Comparison of ENCODE assay signal across 31 cellular contexts in genomic region chr9:129765764-129766317, GRCh38. TPM values are rescaled to one million over a fixed set of nuclear protein-coding genes. Genes with fewer than 3 reads are reported as not detected.
"Had no signal": no experiment of that assay in that cellular context is flagged by ENCODE, and none has a peak within 500 bp of the region (broad histone marks: within the 10 kb centered on the region; RNA-seq: fewer than 3 reads in every experiment).

No MANE protein-coding gene starts in this region.

- H2AFZ ChIP-seq: neural progenitor cell, parathyroid adenoma had no signal

- H3K36me3 ChIP-seq: neural progenitor cell, ovary, right lobe of liver, sigmoid colon, spleen, suprapubic skin, tibial artery, upper lobe of left lung, vagina had no signal

- H3K27ac Mint-ChIP-seq: naive thymus-derived CD4-positive, alpha-beta T cell; natural killer cell; nephron; neural progenitor cell; progenitor cell of endocrine pancreas; stimulated activated effector memory CD8-positive, alpha-beta T cell treated with anti-CD3 and anti-CD28 coated beads, Interleukin-12 subunit alpha, Interleukin-12 subunit beta, amount 100 ng/mL, for 72 hours; stimulated activated naive B cell treated with anti-CD40 and anti-IgM and Interleukin-4, amounts not matched to agents 10 μg/mL and 1 μg/mL and 100 μg/mL, for 72 hours; stimulated activated naive CD8-positive, alpha-beta T cell treated with anti-CD3 and anti-CD28 coated beads, Interleukin-15, amount 100 ng/mL, for 72 hours had no signal

- H3K9ac ChIP-seq: neural progenitor cell, parathyroid adenoma had no signal

- H3K4me3 Mint-ChIP-seq: naive thymus-derived CD4-positive, alpha-beta T cell; natural killer cell; nephron; neural progenitor cell; stimulated activated effector memory CD8-positive, alpha-beta T cell treated with anti-CD3 and anti-CD28 coated beads, Interleukin-12 subunit alpha, Interleukin-12 subunit beta, amount 100 ng/mL, for 72 hours; stimulated activated naive B cell treated with anti-CD40 and anti-IgM and Interleukin-4, amounts not matched to agents 10 μg/mL and 1 μg/mL and 100 μg/mL, for 72 hours; stimulated activated naive CD8-positive, alpha-beta T cell treated with anti-CD3 and anti-CD28 coated beads, Interleukin-15, amount 100 ng/mL, for 72 hours had no signal

- ATAC-seq: naive thymus-derived CD4-positive, alpha-beta T cell; natural killer cell; psoas muscle; right cardiac atrium; right lobe of liver; stimulated activated effector memory CD8-positive, alpha-beta T cell treated with anti-CD3 and anti-CD28 coated beads, Interleukin-12 subunit alpha, Interleukin-12 subunit beta, amount 100 ng/mL, for 72 hours; stimulated activated naive B cell treated with anti-CD40 and anti-IgM and Interleukin-4, amounts not matched to agents 10 μg/mL and 1 μg/mL and 100 μg/mL, for 72 hours; stimulated activated naive CD8-positive, alpha-beta T cell treated with anti-CD3 and anti-CD28 coated beads, Interleukin-15, amount 100 ng/mL, for 72 hours; stimulated activated naive CD8-positive, alpha-beta T cell treated with anti-CD3 and anti-CD28 coated beads, Interleukin-15, Interleukin-2, amounts not matched to agents 100 U/mL and 50 U/mL, for 24 hours had no signal

- H3K4me1 Mint-ChIP-seq: naive thymus-derived CD4-positive, alpha-beta T cell; natural killer cell; stimulated activated effector memory CD8-positive, alpha-beta T cell treated with anti-CD3 and anti-CD28 coated beads, Interleukin-12 subunit alpha, Interleukin-12 subunit beta, amount 100 ng/mL, for 72 hours; stimulated activated naive B cell treated with anti-CD40 and anti-IgM and Interleukin-4, amounts not matched to agents 10 μg/mL and 1 μg/mL and 100 μg/mL, for 72 hours; stimulated activated naive CD8-positive, alpha-beta T cell treated with anti-CD3 and anti-CD28 coated beads, Interleukin-15, amount 100 ng/mL, for 72 hours had no signal

- FAIRE-seq: urothelium cell line had no signal

- H3K27ac ChIP-seq: neural progenitor cell, ovary, parathyroid adenoma, psoas muscle, right lobe of liver, sigmoid colon, spleen, suprapubic skin, testis, tibial artery, upper lobe of left lung, vagina had no signal

- H3K27me3 Mint-ChIP-seq: progenitor cell of endocrine pancreas; stimulated activated naive CD8-positive, alpha-beta T cell treated with anti-CD3 and anti-CD28 coated beads, Interleukin-15, amount 100 ng/mL, for 72 hours had no signal

- H3K4me3 ChIP-seq: neural progenitor cell, ovary, psoas muscle, right lobe of liver, sigmoid colon, smooth muscle cell, spleen, suprapubic skin, testis, tibial artery, upper lobe of left lung, vagina had no signal

- H3K9me3 ChIP-seq: ovary, psoas muscle, right lobe of liver, sigmoid colon, spleen, suprapubic skin, testis, tibial artery, upper lobe of left lung, vagina had no signal

- DNase-seq: naive thymus-derived CD4-positive, alpha-beta T cell; natural killer cell; occipital lobe; ovary; posterior cingulate gyrus; psoas muscle; right lobe of liver; sigmoid colon; spleen; stimulated activated CD4-positive, alpha-beta T cell treated with anti-CD3 and anti-CD28 coated beads, Interleukin-12 subunit alpha, Interleukin-12 subunit beta, amount 100 ng/mL, for 4 hours; stimulated activated CD4-positive, alpha-beta T cell treated with anti-CD3 and anti-CD28 coated beads, Interleukin-2, amount 100 ng/mL, for 24 hours; stimulated activated CD4-positive, alpha-beta T cell treated with anti-CD3 and anti-CD28 coated beads, Interleukin-2, amount 100 ng/mL, for 48 hours; stimulated activated CD4-positive, alpha-beta T cell treated with anti-CD3 and anti-CD28 coated beads, Interleukin-4, amount 100 ng/mL, for 24 hours; stimulated activated naive B cell treated with anti-CD40 and anti-IgM and Interleukin-4, amounts not matched to agents 10 μg/mL and 1 μg/mL and 100 μg/mL, for 72 hours; stimulated activated naive CD8-positive, alpha-beta T cell treated with anti-CD3 and anti-CD28 coated beads, Interleukin-15, amount 100 ng/mL, for 72 hours; stimulated activated naive CD8-positive, alpha-beta T cell treated with anti-CD3 and anti-CD28 coated beads, Interleukin-15, Interleukin-2, amounts not matched to agents 100 U/mL and 50 U/mL, for 24 hours; substantia nigra; testis; tibial artery; trophoblast cell; upper lobe of left lung had no signal

- H3K36me3 Mint-ChIP-seq: naive thymus-derived CD4-positive, alpha-beta T cell; natural killer cell; neural progenitor cell; stimulated activated effector memory CD8-positive, alpha-beta T cell treated with anti-CD3 and anti-CD28 coated beads, Interleukin-12 subunit alpha, Interleukin-12 subunit beta, amount 100 ng/mL, for 72 hours; stimulated activated naive B cell treated with anti-CD40 and anti-IgM and Interleukin-4, amounts not matched to agents 10 μg/mL and 1 μg/mL and 100 μg/mL, for 72 hours had no signal

- H3K9me3 Mint-ChIP-seq: natural killer cell; nephron; neural progenitor cell; stimulated activated effector memory CD8-positive, alpha-beta T cell treated with anti-CD3 and anti-CD28 coated beads, Interleukin-12 subunit alpha, Interleukin-12 subunit beta, amount 100 ng/mL, for 72 hours; stimulated activated naive B cell treated with anti-CD40 and anti-IgM and Interleukin-4, amounts not matched to agents 10 μg/mL and 1 μg/mL and 100 μg/mL, for 72 hours; stimulated activated naive CD8-positive, alpha-beta T cell treated with anti-CD3 and anti-CD28 coated beads, Interleukin-15, amount 100 ng/mL, for 72 hours had no signal

- H3K4me2 ChIP-seq: neural progenitor cell, smooth muscle cell had no signal

- H3K27me3 ChIP-seq: neural progenitor cell, ovary, right lobe of liver, sigmoid colon, suprapubic skin, testis, tibial artery, upper lobe of left lung, vagina had no signal

- H3K4me1 ChIP-seq: parathyroid adenoma, psoas muscle, right lobe of liver, testis had no signal

- H3K79me2 ChIP-seq: parathyroid adenoma had no signal

RNA-seq across cellular contexts. Expression of gene PTGES, which starts 13.0 kb away (rescaled TPM):
- polyA plus RNA-seq: naive thymus-derived CD4-positive, alpha-beta T cell had no signal
